ENCODE assay signal across 17 cellular contexts in genomic region chr11:111637885-111638284, GRCh38.
"Had no signal": no experiment of that assay in that cellular context is flagged by ENCODE, and none has a peak within 500 bp of the region (broad histone marks: within the 10 kb centered on the region; RNA-seq: fewer than 3 reads in every experiment).

No MANE protein-coding gene starts in this region.

- ATAC-seq: lower lobe of right lung had no signal

- H3K27ac Mint-ChIP-seq: activated naive CD8-positive, alpha-beta T cell; dendritic cell treated with granulocyte-macrophage colony-stimulating factor and Interleukin-4, amounts not matched to agents 40 ng/mL and 50 ng/mL, for 4 days; endodermal cell; immature natural killer cell; mesothelial cell of epicardium; T-helper 1 cell treated with Interleukin-12 subunit alpha and Interleukin-12 subunit beta and Interleukin-4 antibody, amounts not matched to agents 30 μg/mL and 1 μg/mL, for 36 hours had no signal

- DNase-seq: activated gamma-delta T cell; activated T-cell treated with anti-CD3 and anti-CD28 coated beads, Interleukin-2, amount 50 U/mL, for 1 hour; brain microvascular endothelial cell; endodermal cell; erythroblast; immature natural killer cell; lower lobe of right lung; posterior cingulate gyrus; small intestine; substantia nigra; upper lobe of left lung had no signal

- H3K27ac ChIP-seq: brain microvascular endothelial cell, lower lobe of right lung, neutrophil, right atrium auricular region had no signal

- H3K4me3 Mint-ChIP-seq: activated naive CD8-positive, alpha-beta T cell; dendritic cell treated with granulocyte-macrophage colony-stimulating factor and Interleukin-4, amounts not matched to agents 40 ng/mL and 50 ng/mL, for 4 days; endodermal cell; immature natural killer cell; mesothelial cell of epicardium; T-helper 1 cell treated with Interleukin-12 subunit alpha and Interleukin-12 subunit beta and Interleukin-4 antibody, amounts not matched to agents 30 μg/mL and 1 μg/mL, for 36 hours had no signal

- H3K9me3 Mint-ChIP-seq: dendritic cell treated with granulocyte-macrophage colony-stimulating factor and Interleukin-4, amounts not matched to agents 40 ng/mL and 50 ng/mL, for 4 days; endodermal cell; immature natural killer cell; T-helper 1 cell treated with Interleukin-12 subunit alpha and Interleukin-12 subunit beta and Interleukin-4 antibody, amounts not matched to agents 30 μg/mL and 1 μg/mL, for 36 hours had no signal

- H3K27me3 Mint-ChIP-seq: activated naive CD8-positive, alpha-beta T cell; dendritic cell treated with granulocyte-macrophage colony-stimulating factor and Interleukin-4, amounts not matched to agents 40 ng/mL and 50 ng/mL, for 4 days had no signal

- H3K27me3 ChIP-seq: brain microvascular endothelial cell, neutrophil, right atrium auricular region, upper lobe of left lung had no signal

- H3K4me3 ChIP-seq: lower lobe of right lung, right atrium auricular region, upper lobe of left lung had no signal
